Comparison of ENCODE assay signal across 19 cellular contexts in the genomic region with DNA sequence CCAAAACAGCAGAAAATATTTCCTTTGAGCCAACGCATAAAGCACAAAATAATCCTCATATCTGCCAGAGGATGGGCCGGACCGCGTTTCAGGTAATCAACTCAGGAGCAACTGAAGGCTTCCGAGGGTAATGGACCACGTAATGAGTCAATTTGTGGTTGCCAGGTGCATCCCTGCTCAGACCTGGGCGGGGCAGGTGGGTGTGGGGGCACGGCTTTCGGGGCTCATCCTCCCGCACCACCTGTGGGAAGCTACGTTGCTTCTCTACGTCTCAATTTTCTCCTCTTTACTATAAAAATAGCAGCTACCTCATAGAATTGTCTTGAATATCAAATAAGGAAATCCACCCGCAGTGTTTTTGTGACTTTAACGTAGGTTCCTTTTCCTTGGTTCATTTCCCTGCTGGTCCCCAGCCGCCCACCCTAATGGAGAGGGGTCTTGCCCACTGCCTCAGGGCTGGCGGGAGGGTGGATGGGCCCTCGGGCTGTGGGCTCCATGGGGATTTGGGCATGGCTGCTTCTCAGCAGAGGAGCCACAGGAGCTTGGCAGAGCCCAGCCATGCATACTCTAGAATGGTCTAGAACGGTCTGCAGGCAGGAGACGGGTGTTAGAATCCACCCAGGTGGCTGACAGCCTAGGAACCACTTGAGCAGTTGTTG.
DNase-seq lines count a peak whose midpoint lies in the region; ATAC-seq and TF ChIP-seq lines count a peak whose summit lies in the region.
"Had no signal": no experiment of that assay in that cellular context is flagged by ENCODE, and none has a peak within 500 bp of the region (broad histone marks: within the 10 kb centered on the region; RNA-seq: fewer than 3 reads in every experiment).

No MANE protein-coding gene starts in this region.

- no peaks in the 10 kb centered on the region for H3K36me3 Mint-ChIP-seq in memory B cell

- no peak overlapping the region for H3K9ac ChIP-seq in BLaER1 treated with 17β-estradiol and CSF1 and Interleukin-3, amounts not matched to agents 10 nM and 100 nM

- no peaks in the 10 kb centered on the region for H3K79me2 ChIP-seq in DOHH2 (ENCODE audit: control insufficient read depth, low read length)

- H3K4me1 Mint-ChIP-seq in memory B cell = peaks cover 20% of the 10 kb centered on the region

- DNase-seq in NCI-H526 treated with DMSO at 0.1 percent for 48 hours (lab: John Stamatoyannopoulos, UW) (peak; percentile 25), memory B cell (ENCODE audit: low spot score in 2 of 2) (peak; percentile 17 to 52), mesenteric fat pad (ENCODE audit: low spot score) (no peak)
- no peak for DNase-seq in stimulated activated CD4-positive, alpha-beta T cell treated with anti-CD3 and anti-CD28 coated beads, Interleukin-12 subunit alpha, Interleukin-12 subunit beta, amount 100 ng/mL, for 4 hours
- DNase-seq: activated CD4-positive, alpha-beta T cell treated with anti-CD3 and anti-CD28 coated beads for 48 hours; brain microvascular endothelial cell; Caco-2; glutamatergic neuron; left lung; NCI-H146; NCI-H69; PC-3; stimulated activated naive CD4-positive, alpha-beta T cell treated with Interleukin-2 at 50 U/mL for 16 hours had no signal

- peak overlapping the region in 1 of 11 experiments; percentile 26; a peak in 1 of 22 replicates for H3K27ac ChIP-seq in BLaER1 treated with 17β-estradiol and CSF1 and Interleukin-3, amounts not matched to agents 10 nM and 100 nM
- H3K27ac ChIP-seq in DOHH2 (ENCODE audit: low read depth, low read length) = peak overlapping the region; percentile 68
- H3K27ac ChIP-seq: brain microvascular endothelial cell, left lung, prostate gland, tibial nerve had no signal

- peaks cover 7% of the 10 kb centered on the region for H3K9me3 Mint-ChIP-seq in memory B cell
- H3K9me3 Mint-ChIP-seq: activated T-helper 2 cell treated with anti-CD3 and anti-CD28 coated beads, Interferon-gamma antibody, Interleukin-2, Interleukin-4, amounts not matched to agents 10 μg/mL and 5 μg/mL and 100 μg/mL, durations not matched to agents 14 hours and 24 hours and 36 hours had no signal

- no peaks in the 10 kb centered on the region for H3K9me2 ChIP-seq in DOHH2 (replicated peaks; ENCODE audit: control insufficient read depth, low read length)

- H3K9me3 ChIP-seq in BLaER1 treated with 17β-estradiol and CSF1 and Interleukin-3, amounts not matched to agents 10 nM and 100 nM (replicated peaks in 1 of 11) = peaks cover 3 to 40% (median 25%) of the 10 kb centered on the region in 11 experiments; a peak in 18 of 22 replicates
- peaks cover 10% of the 10 kb centered on the region; the same call in 1 of the 2 replicates for H3K9me3 ChIP-seq in DOHH2 (ENCODE audit: control insufficient read depth, insufficient read depth, low read length)
- H3K9me3 ChIP-seq: left lung, prostate gland, tibial nerve had no signal

- ATAC-seq in memory B cell (ENCODE audit: low read depth) (peak; percentile 99), GM19351 (IDR thresholded peaks at IDR 0.05; ENCODE audit: unreplicated experiment) (no peak)
- ATAC-seq: left lung, PC-3 had no signal

- H3K27me3 Mint-ChIP-seq in memory B cell = peaks cover 21% of the 10 kb centered on the region

- peaks cover 0 to 25% (median 0%) of the 10 kb centered on the region in 11 experiments; a peak in 8 of 22 replicates for H3K27me3 ChIP-seq in BLaER1 treated with 17β-estradiol and CSF1 and Interleukin-3, amounts not matched to agents 10 nM and 100 nM
- H3K27me3 ChIP-seq in DOHH2 (ENCODE audit: control insufficient read depth, low read length) = no peaks in the 10 kb centered on the region
- H3K27me3 ChIP-seq: brain microvascular endothelial cell, tibial nerve had no signal

- no peaks in the 10 kb centered on the region; a peak in 2 of 22 replicates for H4K20me1 ChIP-seq in BLaER1 treated with 17β-estradiol and CSF1 and Interleukin-3, amounts not matched to agents 10 nM and 100 nM
- no peaks in the 10 kb centered on the region for H4K20me1 ChIP-seq in DOHH2 (ENCODE audit: control insufficient read depth, insufficient read depth, low read depth, low read length)

- no peak overlapping the region for H3K27ac Mint-ChIP-seq in memory B cell
- H3K27ac Mint-ChIP-seq: activated T-helper 2 cell treated with anti-CD3 and anti-CD28 coated beads, Interferon-gamma antibody, Interleukin-2, Interleukin-4, amounts not matched to agents 10 μg/mL and 5 μg/mL and 100 μg/mL, durations not matched to agents 14 hours and 24 hours and 36 hours had no signal

- H3K4me3 Mint-ChIP-seq in memory B cell = no peak overlapping the region

- H3K4me1 ChIP-seq in BLaER1 treated with 17β-estradiol and CSF1 and Interleukin-3, amounts not matched to agents 10 nM and 100 nM = peaks cover 12 to 76% (median 62%) of the 10 kb centered on the region in 10 experiments; a peak in 19 of 20 replicates
- H3K4me1 ChIP-seq in DOHH2 (ENCODE audit: control insufficient read depth, low read length) = peaks cover 58% of the 10 kb centered on the region
- H3K4me1 ChIP-seq: Caco-2, left lung, prostate gland, tibial nerve had no signal

- no peak overlapping the region for H3K4me3 ChIP-seq in BLaER1 treated with 17β-estradiol and CSF1 and Interleukin-3, amounts not matched to agents 10 nM and 100 nM
- peak overlapping the region; percentile 57 for H3K4me3 ChIP-seq in DOHH2 (ENCODE audit: low read length)
- H3K4me3 ChIP-seq: left lung, prostate gland, tibial nerve had no signal

- peak overlapping the region in 10 of 11 experiments; percentile 38 to 89 (median 73); a peak in 18 of 22 replicates for H3K4me2 ChIP-seq in BLaER1 treated with 17β-estradiol and CSF1 and Interleukin-3, amounts not matched to agents 10 nM and 100 nM
- H3K4me2 ChIP-seq in DOHH2 (ENCODE audit: low read length) = peak overlapping the region; percentile 72

- TF ChIP-seq CTCF in DOHH2 (IDR thresholded peaks at IDR 0.05; ENCODE audit: low read depth, low read length, poor library complexity, severe bottlenecking) = no peak

- H3K36me3 ChIP-seq in BLaER1 treated with 17β-estradiol and CSF1 and Interleukin-3, amounts not matched to agents 10 nM and 100 nM = no peaks in the 10 kb centered on the region
- no peaks in the 10 kb centered on the region for H3K36me3 ChIP-seq in DOHH2 (ENCODE audit: control insufficient read depth, low read length)
- H3K36me3 ChIP-seq: brain microvascular endothelial cell, left lung, prostate gland, tibial nerve had no signal

- H3F3A ChIP-seq in DOHH2 (ENCODE audit: control insufficient read depth, insufficient read depth) = peaks cover 14% of the 10 kb centered on the region

Comparison
In these comparisons a context has a peak if more than half of its experiments do, and no peak if none do; other contexts are left out.
1. DNase-seq: peak in NCI-H526 treated with DMSO at 0.1 percent for 48 hours (single experiment) and memory B cell (2 of 2); none in mesenteric fat pad (single experiment) and stimulated activated CD4-positive, alpha-beta T cell treated with anti-CD3 and anti-CD28 coated beads, Interleukin-12 subunit alpha, Interleukin-12 subunit beta, amount 100 ng/mL, for 4 hours (single experiment).